13 cellular contexts compared by ENCODE assay signal in genomic region chrX:148611993-148612392, GRCh38.
DNase-seq lines count a peak whose midpoint lies in the region; ATAC-seq, FAIRE-seq and TF ChIP-seq lines count a peak whose summit lies in the region.
"Had no signal": no experiment of that assay in that cellular context is flagged by ENCODE, and none has a peak within 500 bp of the region (broad histone marks: within the 10 kb centered on the region; RNA-seq: fewer than 3 reads in every experiment).

No MANE protein-coding gene starts in this region.

- H3K4me2 ChIP-seq in Karpas-422 (ENCODE audit: low read depth, low read length, poor library complexity, severe bottlenecking): no peak overlapping the region

- intact Hi-C loops in left ventricle myocardium superior (cut with micrococcal nuclease): no loop called here

- TF ChIP-seq CTCF in D721Med (IDR thresholded peaks at IDR 0.05; ENCODE audit: insufficient read depth, missing control alignments): no peak

- no peak overlapping the region for H3K9ac ChIP-seq in Karpas-422 (ENCODE audit: low read length)

- ATAC-seq in GM18867 (IDR thresholded peaks at IDR 0.05; ENCODE audit: unreplicated experiment) (peak; percentile 42), HG02678 (IDR thresholded peaks at IDR 0.05; ENCODE audit: unreplicated experiment) (peak; percentile 58), left ventricle myocardium superior (no peak)
- ATAC-seq: left lobe of liver had no signal

- no peaks in the 10 kb centered on the region for H4K20me1 ChIP-seq in Karpas-422 (ENCODE audit: insufficient read depth, low read depth, low read length)

- DNase-seq in D721Med (ENCODE audit: insufficient read length, low spot score) (no peak), Karpas-422 (no peak), 8988T (no peak), left ventricle myocardium superior (no peak), substantia nigra (lab: John Stamatoyannopoulos, UW) (no peak)
- no peak for DNase-seq in stimulated activated CD8-positive, alpha-beta memory T cell treated with anti-CD3 and anti-CD28 coated beads, Interleukin-4, amount 100 ng/mL, for 48 hours
- DNase-seq: hypothalamus, naive B cell, NCI-H2107 had no signal

- no peaks in the 10 kb centered on the region for H3K9me2 ChIP-seq in Karpas-422 (replicated peaks; ENCODE audit: insufficient read depth, low read length)

- no peak overlapping the region for H3K4me3 ChIP-seq in Karpas-422 (ENCODE audit: low read length)

- peaks cover 8% of the 10 kb centered on the region for H3K36me3 ChIP-seq in Karpas-422 (ENCODE audit: insufficient read depth, low read length)

- H3K27me3 ChIP-seq in Karpas-422 (ENCODE audit: low read length): no peaks in the 10 kb centered on the region

- H3K27ac ChIP-seq in Karpas-422 (ENCODE audit: low read length): peak overlapping the region; percentile 68
- no peak overlapping the region for H3K27ac ChIP-seq in substantia nigra (ENCODE audit: low read depth, low read length, poor library complexity, severe bottlenecking)

- peak; percentile 95 for FAIRE-seq in D721Med (lab: Jason Lieb, UNC)
- FAIRE-seq: urothelium cell line had no signal

- H3K4me1 ChIP-seq in Karpas-422 (ENCODE audit: low read length): peaks cover 57% of the 10 kb centered on the region

- H2AFZ ChIP-seq in Karpas-422 (ENCODE audit: low read length): no peak overlapping the region

- peaks cover 88% of the 10 kb centered on the region for H3K79me2 ChIP-seq in Karpas-422 (ENCODE audit: low read length)

- peaks cover under 1% of the 10 kb centered on the region; the same call in 1 of the 2 replicates for H3K9me3 ChIP-seq in Karpas-422 (ENCODE audit: low read length)
